16 cellular contexts compared by ENCODE assay signal in the genomic region with DNA sequence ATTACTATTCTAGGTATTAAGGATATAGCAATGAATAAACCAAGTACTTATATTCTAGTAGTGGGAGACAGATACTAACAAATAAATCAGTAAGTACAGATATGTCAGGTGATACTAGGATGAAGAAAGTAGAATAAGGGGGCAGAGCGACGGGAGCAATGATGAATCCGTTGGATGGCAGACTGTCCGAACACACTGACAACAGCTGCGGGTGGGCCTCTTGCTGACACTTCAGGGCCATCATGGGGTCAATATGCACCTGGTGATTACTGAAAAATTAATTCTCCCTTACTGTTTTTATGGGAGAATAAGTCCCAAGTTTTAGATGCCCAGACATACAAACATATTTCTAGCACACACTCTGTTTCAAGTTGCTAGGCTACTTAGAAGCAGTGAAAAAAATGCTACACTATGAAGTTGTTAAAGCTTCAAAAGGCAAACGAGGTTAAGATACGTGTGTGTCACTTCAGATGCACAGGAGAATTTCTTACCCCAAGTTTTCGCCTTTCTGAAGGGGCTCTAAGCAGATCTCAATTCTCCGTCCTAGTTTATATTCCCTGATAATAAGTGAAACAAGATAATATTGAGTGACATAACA.
DNase-seq lines count a peak whose midpoint lies in the region; ATAC-seq, FAIRE-seq and TF ChIP-seq lines count a peak whose summit lies in the region.
"Had no signal": no experiment of that assay in that cellular context is flagged by ENCODE, and none has a peak within 500 bp of the region (broad histone marks: within the 10 kb centered on the region; RNA-seq: fewer than 3 reads in every experiment).

No MANE protein-coding gene starts in this region.

- TF ChIP-seq CTCF in RWPE2 (IDR thresholded peaks at IDR 0.05; ENCODE audit: poor library complexity, severe bottlenecking) = no peak
- no peak for TF ChIP-seq CTCF in endothelial cell of umbilical vein (IDR thresholded peaks at IDR 0.05; ENCODE audit: extremely low read depth in 1 of 2, insufficient read depth in 1 of 2, low read depth in 1 of 2, low read length in 2 of 2)
- no peak for TF ChIP-seq CTCF in prostate gland (IDR thresholded peaks at IDR 0.05)

- H3K4me1 ChIP-seq in RWPE2 (ENCODE audit: insufficient read depth, poor library complexity, severe bottlenecking) = peaks cover 66% of the 10 kb centered on the region
- peaks cover 28% of the 10 kb centered on the region for H3K4me1 ChIP-seq in endothelial cell of umbilical vein (ENCODE audit: control insufficient read depth, extremely low read depth, insufficient read depth, low read length)
- H3K4me1 ChIP-seq in prostate gland (replicated peaks) = peaks cover 5% of the 10 kb centered on the region

- H3K9ac ChIP-seq in endothelial cell of umbilical vein (replicated peaks; ENCODE audit: extremely low read depth, insufficient read depth, low read length) = peak overlapping the region; percentile 16

- no peaks in the 10 kb centered on the region for H3K9me1 ChIP-seq in endothelial cell of umbilical vein (replicated peaks; ENCODE audit: control insufficient read depth, extremely low read depth, insufficient read depth, low read length)

- CTCF ChIA-PET in endothelial cell of umbilical vein (lab: Charles Lee) = no interaction called here

- dilution Hi-C loops in endothelial cell of umbilical vein (cut with MboI; ENCODE audit: extremely low pct_ligation_motif_present, low sequenced_read_pairs) = no loop called here

- no peaks in the 10 kb centered on the region for H3K79me2 ChIP-seq in endothelial cell of umbilical vein (ENCODE audit: control insufficient read depth, insufficient read depth, low read length)

- no TSS peak for BruUV-seq in endothelial cell of umbilical vein (replicated peaks; lab: Mats Ljungman, UMichigan)

- POLR2A ChIA-PET in endothelial cell of umbilical vein (lab: Charles Lee) = no interaction called here

- no peaks in the 10 kb centered on the region for H4K20me1 ChIP-seq in endothelial cell of umbilical vein (replicated peaks; ENCODE audit: control insufficient read depth, extremely low read depth, insufficient read depth, low read length)

- peak overlapping the region; percentile 58 for H3K4me2 ChIP-seq in endothelial cell of umbilical vein (ENCODE audit: insufficient read depth, low read length)

- peak overlapping the region; percentile 100 for H3K27ac ChIP-seq in RWPE2 (ENCODE audit: poor library complexity, severe bottlenecking)
- peak overlapping the region; percentile 91 for H3K27ac ChIP-seq in endothelial cell of umbilical vein (ENCODE audit: insufficient read depth, low read depth, low read length)
- peak overlapping the region; percentile 12 to 62 for H3K27ac ChIP-seq in prostate gland

- peak; percentile 48 for FAIRE-seq in endothelial cell of umbilical vein (lab: Jason Lieb, UNC)
- FAIRE-seq: colon had no signal

- TF ChIP-seq POLR2A in endothelial cell of umbilical vein (IDR thresholded peaks at IDR 0.05; ENCODE audit: low read depth, low read length) (no peak), prostate gland (IDR thresholded peaks at IDR 0.05) (no peak)

- no peak overlapping the region for H2AFZ ChIP-seq in endothelial cell of umbilical vein (ENCODE audit: low read depth, low read length)

- H3K36me3 ChIP-seq in RWPE2 (ENCODE audit: low read depth) (peaks cover 79% of the 10 kb centered on the region), endothelial cell of umbilical vein (ENCODE audit: control insufficient read depth in 2 of 2, extremely low read depth in 1 of 2, insufficient read depth in 2 of 2, low read length in 2 of 2) (peaks cover under 1 to 2% of the 10 kb centered on the region in 2 experiments), prostate gland (peaks cover 0 to 8% of the 10 kb centered on the region in 2 donors)

- H3K27me3 ChIP-seq in RWPE2 (ENCODE audit: insufficient read depth, poor library complexity, severe bottlenecking) = no peaks in the 10 kb centered on the region
- H3K27me3 ChIP-seq in endothelial cell of umbilical vein (ENCODE audit: control insufficient read depth in 2 of 2, insufficient read depth in 2 of 2, low read length in 2 of 2) = no peaks in the 10 kb centered on the region
- H3K27me3 ChIP-seq in prostate gland (replicated peaks; ENCODE audit: insufficient read depth) = no peaks in the 10 kb centered on the region
- H3K27me3 ChIP-seq: adrenal gland, gastroesophageal sphincter had no signal

- no peaks in the 10 kb centered on the region for H3K9me3 ChIP-seq in RWPE2 (ENCODE audit: severe bottlenecking)
- no peaks in the 10 kb centered on the region for H3K9me3 ChIP-seq in endothelial cell of umbilical vein (replicated peaks; ENCODE audit: control insufficient read depth, insufficient read depth, low read length)
- H3K9me3 ChIP-seq in prostate gland = no peaks in the 10 kb centered on the region
- H3K9me3 ChIP-seq: adrenal gland, gastroesophageal sphincter had no signal

- no peak for ATAC-seq in RWPE2 (ENCODE audit: low read depth)
- no peak for ATAC-seq in GM19452 (IDR thresholded peaks at IDR 0.05; ENCODE audit: unreplicated experiment)
- ATAC-seq: gastroesophageal sphincter had no signal

- in situ Hi-C loops in Caki2 (cut with HindIII; ENCODE audit: low pct_unique_long_range_greater_than_20kb, low sequenced_read_pairs) = no loop called here

- intact Hi-C loops in endothelial cell of umbilical vein (cut with micrococcal nuclease) = loop anchor here (1.0 to 5.0 kb wide), 7 partner anchors 8 to 484 kb away; a partner anchor contains a TSS
- intact Hi-C loops in prostate gland (cut with DNase I) = no loop called here

- DNase-seq in Caki2 (ENCODE audit: low read depth) = peak; percentile 55
- DNase-seq in RWPE2 (ENCODE audit: low spot score) = no peak
- no peak for DNase-seq in endothelial cell of umbilical vein (ENCODE audit: low read depth, low spot score)
- DNase-seq in prostate gland (ENCODE audit: low spot score) = no peak
- DNase-seq in medulla oblongata (ENCODE audit: extremely low spot score) = no peak
- DNase-seq in activated naive CD4-positive, alpha-beta T cell (lab: John Stamatoyannopoulos, UW) = no peak
- DNase-seq in activated effector memory CD4-positive, alpha-beta T cell treated with Interleukin-2 at 50 U/mL for 16 hours = no peak
- DNase-seq: activated CD4-positive, alpha-beta memory T cell treated with anti-CD3 and anti-CD28 coated beads, Interleukin-2, amount 10 ng/mL, durations not matched to agents 7 days and 5 days; GF-D8; NCI-H146; NCI-H524 treated with DMSO at 0.1 percent for 48 hours; T-helper 1 cell had no signal

- 75% methylated on average over 9 of the region's 9 CpGs for WGBS in prostate gland

- H3K4me3 ChIP-seq in RWPE2 (ENCODE audit: severe bottlenecking) (no peak overlapping the region), endothelial cell of umbilical vein (replicated peaks in 1 of 3; ENCODE audit: insufficient read depth in 1 of 3, low read depth in 1 of 3, low read length in 3 of 3) (no peak overlapping the region), prostate gland (no peak overlapping the region)
- H3K4me3 ChIP-seq: adrenal gland, gastroesophageal sphincter had no signal

TF ChIP-seq in endothelial cell of umbilical vein, 7 proteins besides CTCF, POLR2A, EP300 and RAD21:
- TF ChIP-seq POLR2AphosphoS5 (IDR thresholded peaks at IDR 0.05; ENCODE audit: insufficient read depth, low read depth, low read length) = no peak
- TF ChIP-seq, protein P1, sequence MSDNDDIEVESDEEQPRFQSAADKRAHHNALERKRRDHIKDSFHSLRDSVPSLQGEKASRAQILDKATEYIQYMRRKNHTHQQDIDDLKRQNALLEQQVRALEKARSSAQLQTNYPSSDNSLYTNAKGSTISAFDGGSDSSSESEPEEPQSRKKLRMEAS (IDR thresholded peaks at IDR 0.05; ENCODE audit: insufficient read depth, insufficient read length) = no peak
- no peak for TF ChIP-seq MYC (IDR thresholded peaks at IDR 0.05; ENCODE audit: low read depth, low read length)
- no peak for TF ChIP-seq GATA2 (IDR thresholded peaks at IDR 0.05; ENCODE audit: insufficient read depth, insufficient read length, low read depth, low read length)
- no peak for TF ChIP-seq JUN (IDR thresholded peaks at IDR 0.05; ENCODE audit: borderline replicate concordance, insufficient read depth, insufficient read length, low read depth)
- no peak for TF ChIP-seq EZH2 (IDR thresholded peaks at IDR 0.05; ENCODE audit: borderline replicate concordance, low read depth, low read length, severe bottlenecking)
- TF ChIP-seq FOS (IDR thresholded peaks at IDR 0.05; ENCODE audit: borderline replicate concordance, insufficient read depth, low read length) = no peak

Comparison
In these comparisons a context has a peak if more than half of its experiments do, and no peak if none do; other contexts are left out.
1. H3K27ac ChIP-seq: peak in every context shown above with its lines; median percentile 100 in RWPE2; 91 in endothelial cell of umbilical vein; 37 in prostate gland.